Comparison of ENCODE assay signal across 25 cellular contexts in genomic region chr12:39613525-39613924, GRCh38. TPM values are rescaled to one million over a fixed set of nuclear protein-coding genes. Genes with fewer than 3 reads are reported as not detected.
DNase-seq lines count a peak whose midpoint lies in the region; ATAC-seq, FAIRE-seq and TF ChIP-seq lines count a peak whose summit lies in the region.
"Had no signal": no experiment of that assay in that cellular context is flagged by ENCODE, and none has a peak within 500 bp of the region (broad histone marks: within the 10 kb centered on the region; RNA-seq: fewer than 3 reads in every experiment).

No MANE protein-coding gene starts in this region.

- H3K36me3 ChIP-seq in OCI-LY1 (ENCODE audit: insufficient read depth, low read length) (0 out of 2 replicates have a peak, but pooled peaks cover 4% of the 10 kb centered on the region), K562 (ENCODE audit: control insufficient read depth, insufficient read depth, low read length) (no peaks in the 10 kb centered on the region), osteoblast (ENCODE audit: insufficient read depth, low read length) (no peaks in the 10 kb centered on the region)
- H3K36me3 ChIP-seq: esophagus squamous epithelium, gastroesophageal sphincter, ovary, SJSA1 had no signal

- no TSS peak for BruUV-seq in K562 (replicated peaks; lab: Mats Ljungman, UMichigan)

- H3K9ac ChIP-seq in OCI-LY1 (ENCODE audit: low read length) = no peak overlapping the region
- no peak overlapping the region for H3K9ac ChIP-seq in K562 (ENCODE audit: insufficient read depth in 1 of 2, low read depth in 2 of 2, low read length in 2 of 2)

- no peaks in the 10 kb centered on the region for H3K9me3 ChIP-seq in CD4-positive, alpha-beta T cell (ENCODE audit: control insufficient read depth, low read length)
- no peaks in the 10 kb centered on the region for H3K9me3 ChIP-seq in OCI-LY1 (ENCODE audit: low read length)
- H3K9me3 ChIP-seq in K562 (replicated peaks; ENCODE audit: control insufficient read depth, insufficient read depth, low read depth, low read length) = no peaks in the 10 kb centered on the region
- H3K9me3 ChIP-seq in osteoblast (ENCODE audit: low read depth, low read length) = no peaks in the 10 kb centered on the region
- H3K9me3 ChIP-seq: esophagus squamous epithelium, gastroesophageal sphincter, ovary, SJSA1 had no signal

- peaks cover 67% of the 10 kb centered on the region for H3K36me3 Mint-ChIP-seq in activated CD4-positive, alpha-beta T cell treated with anti-CD3 and anti-CD28 coated beads, Interleukin-2, amount 10 ng/mL, durations not matched to agents 7 days and 5 days (ENCODE audit: low read depth)
- peaks cover 30% of the 10 kb centered on the region for H3K36me3 Mint-ChIP-seq in CD4-positive, alpha-beta T cell (ENCODE audit: low read depth)
- H3K36me3 Mint-ChIP-seq: memory B cell had no signal

- intact Hi-C loops in CD4-positive, alpha-beta T cell (cut with DNase I, micrococcal nuclease) = loop anchor here (10.0 kb wide), 2 partner anchors 169 to 491 kb away; partner anchors contain the start of genes KIF21A (in 1 of the 2) and SLC2A13 (in 1 of the 2)
- intact Hi-C loops in K562 (cut with micrococcal nuclease) = no loop called here

- ATAC-seq in CD4-positive, alpha-beta T cell (ENCODE audit: poor library complexity) = no peak
- ATAC-seq in K562 (no peak), HG03442 (IDR thresholded peaks at IDR 0.05; ENCODE audit: unreplicated experiment) (no peak)
- ATAC-seq: gastroesophageal sphincter, HepG2 had no signal

- no peak for DNase-seq in activated CD4-positive, alpha-beta T cell treated with anti-CD3 and anti-CD28 coated beads, Interleukin-2, amount 10 ng/mL, durations not matched to agents 7 days and 5 days
- DNase-seq in activated CD4-positive, alpha-beta T cell treated with anti-CD3 and anti-CD28 coated beads, Interleukin-2, amount 50 U/mL, for 48 hours = no peak
- DNase-seq in CD4-positive, alpha-beta T cell = no peak
- no peak for DNase-seq in K562 (ENCODE audit: extremely low read depth in 1 of 4, low spot score in 3 of 4)
- DNase-seq in osteoblast (ENCODE audit: insufficient read length, low spot score, missing footprints) = no peak
- DNase-seq in urothelium cell line (ENCODE audit: low spot score) = no peak
- DNase-seq: ACHN, activated B cell treated with CpG ODN at 0.5 μM for 24 hours, esophagus squamous epithelium, GOT3, kidney glomerular epithelial cell, NCI-H1436 treated with DMSO at 0.1 percent for 48 hours, NCI-H2171, NCI-H69, ovary, right cardiac atrium, T1000 had no signal

- no peaks in the 10 kb centered on the region for H3F3A ChIP-seq in OCI-LY1 (ENCODE audit: insufficient read depth, low read length)

- no peaks in the 10 kb centered on the region for H3K9me2 ChIP-seq in OCI-LY1 (ENCODE audit: low read depth, low read length)

- CTCF ChIA-PET in activated CD4-positive, alpha-beta T cell treated with anti-CD3 and anti-CD28 coated beads, Interleukin-2, amount 10 ng/mL, durations not matched to agents 7 days and 5 days (lab: Charles Lee) = interaction anchor here (0.6 kb wide), 1 partner anchor 11 kb away, joined by 4 read pairs; no protein-coding TSS in a partner anchor
- CTCF ChIA-PET in CD4-positive, alpha-beta T cell (lab: Charles Lee) = no interaction called here
- CTCF ChIA-PET in K562 (lab: Yijun Ruan, JAX; ENCODE audit: low intra/inter-chr PET ratio) = no interaction called here

- no peaks in the 10 kb centered on the region for H3K27me3 Mint-ChIP-seq in activated CD4-positive, alpha-beta T cell treated with anti-CD3 and anti-CD28 coated beads, Interleukin-2, amount 10 ng/mL, durations not matched to agents 7 days and 5 days
- H3K27me3 Mint-ChIP-seq in CD4-positive, alpha-beta T cell = no peaks in the 10 kb centered on the region
- H3K27me3 Mint-ChIP-seq: activated B cell treated with CpG ODN at 0.5 μM for 24 hours, memory B cell had no signal

- H4K20me1 ChIP-seq in OCI-LY1 (ENCODE audit: insufficient read depth, low read length) (no peaks in the 10 kb centered on the region), K562 (replicated peaks; ENCODE audit: control insufficient read depth, insufficient read depth, low read length) (no peaks in the 10 kb centered on the region), osteoblast (ENCODE audit: insufficient read depth, low read length) (no peaks in the 10 kb centered on the region)

- TF ChIP-seq EP300 in K562 (IDR thresholded peaks at IDR 0.05; ENCODE audit: low read length) = no peak

- TF ChIP-seq POLR2A in K562 (conservative IDR thresholded peaks at IDR 0.05) = no peak

- peak overlapping the region; percentile 75 for H3K4me3 Mint-ChIP-seq in activated CD4-positive, alpha-beta T cell treated with anti-CD3 and anti-CD28 coated beads, Interleukin-2, amount 10 ng/mL, durations not matched to agents 7 days and 5 days
- H3K4me3 Mint-ChIP-seq in CD4-positive, alpha-beta T cell = no peak overlapping the region
- H3K4me3 Mint-ChIP-seq: activated B cell treated with CpG ODN at 0.5 μM for 24 hours, memory B cell had no signal

- no peaks in the 10 kb centered on the region for H3K27me3 ChIP-seq in CD4-positive, alpha-beta T cell (ENCODE audit: control insufficient read depth, insufficient read depth, low read length)
- H3K27me3 ChIP-seq in OCI-LY1 (ENCODE audit: insufficient read depth, low read length) = no peaks in the 10 kb centered on the region
- H3K27me3 ChIP-seq in K562 (ENCODE audit: control insufficient read depth in 2 of 2, insufficient read depth in 2 of 2, low read length in 2 of 2) = no peaks in the 10 kb centered on the region
- H3K27me3 ChIP-seq in osteoblast (ENCODE audit: insufficient read depth, low read length) = no peaks in the 10 kb centered on the region
- H3K27me3 ChIP-seq: esophagus squamous epithelium, gastroesophageal sphincter, ovary, SJSA1 had no signal

- peaks cover 20% of the 10 kb centered on the region; the same call in 1 of the 2 replicates for H3K79me2 ChIP-seq in OCI-LY1 (ENCODE audit: insufficient read depth, low read length)
- no peaks in the 10 kb centered on the region for H3K79me2 ChIP-seq in K562 (ENCODE audit: control insufficient read depth, insufficient read depth, low read length)
- H3K79me2 ChIP-seq in osteoblast (ENCODE audit: insufficient read depth, low read length) = no peaks in the 10 kb centered on the region

- in situ Hi-C loops in K562 (cut with MboI) = no loop called here

- H2AFZ ChIP-seq in OCI-LY1 (ENCODE audit: low read length) (no peak overlapping the region), K562 (ENCODE audit: low read depth, low read length) (peak overlapping the region; percentile 13; the same call in 1 of the 2 replicates), osteoblast (ENCODE audit: low read length) (no peak overlapping the region)

- WGBS in K562 (ENCODE audit: insufficient coverage, low coverage, missing lambda C conversion rate) = 49% methylated on average over 2 of the region's 2 CpGs

- TF ChIP-seq CTCF in CD4-positive, alpha-beta T cell (IDR thresholded peaks at IDR 0.05) = no peak
- TF ChIP-seq CTCF in OCI-LY1 (IDR thresholded peaks at IDR 0.05; ENCODE audit: low read length) = no peak
- TF ChIP-seq CTCF in K562 (IDR thresholded peaks at IDR 0.05 in 2 of 3, conservative IDR thresholded peaks at IDR 0.05 in 1 of 3; ENCODE audit: insufficient read depth in 2 of 3, low read depth in 1 of 3, low read length in 3 of 3) = no peak
- no peak for TF ChIP-seq CTCF in osteoblast (IDR thresholded peaks at IDR 0.05; ENCODE audit: extremely low read depth, low read depth, low read length)

- H3K4me3 ChIP-seq in OCI-LY1 (ENCODE audit: low read depth, low read length, poor library complexity, severe bottlenecking) (no peak overlapping the region), K562 (no peak overlapping the region), osteoblast (ENCODE audit: insufficient read depth, low read length) (no peak overlapping the region)
- H3K4me3 ChIP-seq: esophagus squamous epithelium, gastroesophageal sphincter, ovary, SJSA1 had no signal

- peaks cover 5% of the 10 kb centered on the region for H3K9me3 Mint-ChIP-seq in activated CD4-positive, alpha-beta T cell treated with anti-CD3 and anti-CD28 coated beads, Interleukin-2, amount 10 ng/mL, durations not matched to agents 7 days and 5 days
- H3K9me3 Mint-ChIP-seq in CD4-positive, alpha-beta T cell = no peaks in the 10 kb centered on the region
- H3K9me3 Mint-ChIP-seq: activated B cell treated with CpG ODN at 0.5 μM for 24 hours, memory B cell had no signal

- H3K4me1 ChIP-seq in OCI-LY1 (ENCODE audit: insufficient read depth, low read length, severe bottlenecking) (peaks cover 43% of the 10 kb centered on the region), K562 (replicated peaks in 1 of 2; ENCODE audit: control insufficient read depth in 2 of 2, insufficient read depth in 2 of 2, low read length in 2 of 2) (no peaks in the 10 kb centered on the region), osteoblast (ENCODE audit: insufficient read depth, low read length) (no peaks in the 10 kb centered on the region)
- H3K4me1 ChIP-seq: SJSA1 had no signal

- H3K27ac ChIP-seq in CD4-positive, alpha-beta T cell (ENCODE audit: low read depth, low read length) = no peak overlapping the region
- H3K27ac ChIP-seq in OCI-LY1 (ENCODE audit: low read depth, low read length, poor library complexity, severe bottlenecking) (peak overlapping the region; percentile 46), K562 (ENCODE audit: extremely low read depth, low read depth, low read length) (no peak overlapping the region), osteoblast (ENCODE audit: low read depth, low read length) (no peak overlapping the region)
- H3K27ac ChIP-seq: esophagus squamous epithelium, gastroesophageal sphincter, ovary, SJSA1 had no signal

- no peak for TF ChIP-seq RAD21 in K562 (CRISPR knock-in tag; conservative IDR thresholded peaks at IDR 0.05 in 1 of 2, IDR thresholded peaks at IDR 0.05 in 1 of 2)

- no peak overlapping the region for H3K4me2 ChIP-seq in OCI-LY1 (ENCODE audit: low read length)
- no peak overlapping the region for H3K4me2 ChIP-seq in K562 (ENCODE audit: insufficient read depth, low read length)
- H3K4me2 ChIP-seq in osteoblast (ENCODE audit: insufficient read depth, low read length) = no peak overlapping the region

- no peaks in the 10 kb centered on the region for H3K9me1 ChIP-seq in K562 (ENCODE audit: control insufficient read depth, insufficient read depth, low read length)

- POLR2A ChIA-PET in activated CD4-positive, alpha-beta T cell treated with anti-CD3 and anti-CD28 coated beads, Interleukin-2, amount 10 ng/mL, durations not matched to agents 7 days and 5 days (lab: Charles Lee) = no interaction called here
- POLR2A ChIA-PET in CD4-positive, alpha-beta T cell (lab: Charles Lee) = interaction anchor here (1.4 kb wide), 1 partner anchor 70 kb away, joined by 3 read pairs; no protein-coding TSS in a partner anchor
- POLR2A ChIA-PET in K562 (lab: Yijun Ruan, JAX) = interaction anchor here (0.7 kb wide), 1 partner anchor 13 kb away, joined by 3 read pairs; a partner anchor contains a TSS

- H3K4me1 Mint-ChIP-seq in activated CD4-positive, alpha-beta T cell treated with anti-CD3 and anti-CD28 coated beads, Interleukin-2, amount 10 ng/mL, durations not matched to agents 7 days and 5 days = peaks cover 46% of the 10 kb centered on the region
- H3K4me1 Mint-ChIP-seq in CD4-positive, alpha-beta T cell (ENCODE audit: low read depth) = peaks cover 58% of the 10 kb centered on the region

- FAIRE-seq in K562 (lab: Jason Lieb, UNC) (no peak), urothelium cell line (lab: Jason Lieb, UNC) (no peak)
- FAIRE-seq: colon, HepG2 had no signal

- H3K27ac Mint-ChIP-seq in activated CD4-positive, alpha-beta T cell treated with anti-CD3 and anti-CD28 coated beads, Interleukin-2, amount 10 ng/mL, durations not matched to agents 7 days and 5 days = no peak overlapping the region
- H3K27ac Mint-ChIP-seq in CD4-positive, alpha-beta T cell = peak overlapping the region; percentile 64
- H3K27ac Mint-ChIP-seq: activated B cell treated with CpG ODN at 0.5 μM for 24 hours, memory B cell had no signal

RNA-seq across cellular contexts. Expression of gene ABCD2, which starts 6.1 kb away (rescaled TPM):
- total RNA-seq in activated CD4-positive, alpha-beta T cell treated with anti-CD3 and anti-CD28 coated beads, Interleukin-2, amount 10 ng/mL, durations not matched to agents 7 days and 5 days = 10 to 100 TPM; 23.5 TPM
- 1 to 10 TPM; 1.6 to 2.2 TPM for total RNA-seq in CD4-positive, alpha-beta T cell
- total RNA-seq in K562 (2011; cell fraction: chromatin; rRNA removed; ENCODE audit: low replicate concordance) = not detected in 2 replicates
- total RNA-seq in K562 (2011; cell fraction: nucleolus; rRNA removed) = not detected in 2 replicates
- not detected in 2 replicates for total RNA-seq in K562 (2011; cell fraction: nucleoplasm; rRNA removed)
- total RNA-seq in K562 (2014; rRNA removed) = 0.04 TPM in 1 of 2 replicates, not detected in the other
- total RNA-seq in K562 (2014; rRNA removed; fragmentation: Illumina TruSeq; extraction: Trizol) = 0.03 and 0.04 TPM in 2 replicates
- total RNA-seq in K562 (2015; rRNA removed; fragmentation: Illumina TruSeq; extraction: Trizol) = 0.04 and 0.07 TPM in 2 replicates
- total RNA-seq in K562 (2021) = 0.04 TPM in 1 of 2 replicates, not detected in the other
- polyA plus RNA-seq in K562 (2011; rRNA removed) = not detected in 2 replicates
- not detected in 2 replicates for polyA plus RNA-seq in K562 (2011; cell fraction: cytosol; rRNA removed)
- polyA plus RNA-seq in K562 (2011; cell fraction: nucleus; rRNA removed) = not detected in 2 replicates
- 0.05 and 0.15 TPM in 2 replicates for polyA plus RNA-seq in K562 (2012)
- polyA plus RNA-seq in K562 (2014; fragmentation: Illumina TruSeq; extraction: Trizol) = 0.01 TPM in 1 of 2 replicates, not detected in the other
- under 1 TPM; 0.03 to 0.08 TPM for polyA plus RNA-seq in K562 (2014; fragmentation: Nextera tagmentation; extraction: Ambion mirVana)
- polyA plus RNA-seq in K562 (2014; rRNA removed) = not detected in 2 replicates
- 0.03 TPM in 1 of 2 replicates, not detected in the other for polyA minus RNA-seq in K562 (2011; rRNA and poly(A)+ RNA removed)
- not detected in 2 replicates for polyA minus RNA-seq in K562 (2011; cell fraction: cytosol; rRNA and poly(A)+ RNA removed)
- not detected in 2 replicates for polyA minus RNA-seq in K562 (2011; cell fraction: nucleus; rRNA and poly(A)+ RNA removed)
- under 0.01 TPM in 2 replicates for total RNA-seq in osteoblast
- total RNA-seq: HepG2, M059J, SJSA1 had no signal
- polyA plus RNA-seq: HepG2 had no signal

Comparison
In these comparisons a context has a peak if more than half of its experiments do, and no peak if none do; other contexts are left out.
1. RNA of gene ABCD2, which starts 6.1 kb away (total RNA-seq): 23.5 TPM in activated CD4-positive, alpha-beta T cell treated with anti-CD3 and anti-CD28 coated beads, Interleukin-2, amount 10 ng/mL, durations not matched to agents 7 days and 5 days; 1.6 to 2.2 TPM in CD4-positive, alpha-beta T cell, 0.03 to 0.07 TPM in K562 and under 0.01 TPM in osteoblast; every median in the first group is over 4 times any median in the second.